Comparison of ENCODE assay signal across 19 cellular contexts in genomic region chr2:112149866-112150435, GRCh38. TPM values are rescaled to one million over a fixed set of nuclear protein-coding genes. Genes with fewer than 3 reads are reported as not detected.
DNase-seq lines count a peak whose midpoint lies in the region; ATAC-seq, FAIRE-seq and TF ChIP-seq lines count a peak whose summit lies in the region.
"Had no signal": no experiment of that assay in that cellular context is flagged by ENCODE, and none has a peak within 500 bp of the region (broad histone marks: within the 10 kb centered on the region; RNA-seq: fewer than 3 reads in every experiment).

No MANE protein-coding gene starts in this region.

- WGBS in GM23248 (ENCODE audit: low coverage in 1 of 2, low lambda C conversion rate in 2 of 2, missing lambda C conversion rate in 2 of 2), 2 experiments, result 93 to 95% methylated on average over 7 of the region's 7 CpGs
- WGBS in smooth muscle cell (ENCODE audit: low lambda C conversion rate), result 70% methylated on average over 7 of the region's 7 CpGs

- no peaks in the 10 kb centered on the region for H3K27me3 Mint-ChIP-seq in activated T-helper 17 cell treated with anti-CD3 and anti-CD28 coated beads, Interleukin-2, amount 50 U/mL, for 72 hours

- H3K27ac Mint-ChIP-seq in activated T-helper 17 cell treated with anti-CD3 and anti-CD28 coated beads, Interleukin-2, amount 50 U/mL, for 72 hours, result peak overlapping the region; percentile 25

- H3K9me3 Mint-ChIP-seq in activated T-helper 17 cell treated with anti-CD3 and anti-CD28 coated beads, Interleukin-2, amount 50 U/mL, for 72 hours, result no peaks in the 10 kb centered on the region
- H3K9me3 Mint-ChIP-seq: naive B cell had no signal

- H3K4me2 ChIP-seq in GM23248 (ENCODE audit: unreplicated experiment), result no peak overlapping the region
- peak overlapping the region; percentile 19 for H3K4me2 ChIP-seq in keratinocyte (ENCODE audit: control insufficient read depth, extremely low read depth, insufficient read depth, low read depth, low read length)
- H3K4me2 ChIP-seq in smooth muscle cell, result peak overlapping the region; percentile 31

- H3K4me3 ChIP-seq in GM23248 (no peak overlapping the region), keratinocyte (ENCODE audit: control insufficient read depth in 2 of 3, extremely low read depth in 1 of 3, insufficient read depth in 2 of 3, low read depth in 1 of 3, low read length in 3 of 3) (no peak overlapping the region), smooth muscle cell (no peak overlapping the region)
- H3K4me3 ChIP-seq: tibial nerve had no signal

- no peak for ATAC-seq in activated T-helper 17 cell treated with anti-CD3 and anti-CD28 coated beads, Interleukin-2, amount 50 U/mL, for 72 hours (replicated peaks)
- ATAC-seq in GM18907 (IDR thresholded peaks at IDR 0.05; ENCODE audit: unreplicated experiment), result no peak
- no peak for ATAC-seq in HG03460 (IDR thresholded peaks at IDR 0.05; ENCODE audit: unreplicated experiment)
- ATAC-seq: HCT116, left colon had no signal

- H3K4me1 Mint-ChIP-seq in activated T-helper 17 cell treated with anti-CD3 and anti-CD28 coated beads, Interleukin-2, amount 50 U/mL, for 72 hours, result peaks cover 6% of the 10 kb centered on the region

- H2AFZ ChIP-seq in GM23248 (peak overlapping the region; percentile 33; the same call in 1 of the 2 replicates), keratinocyte (ENCODE audit: control insufficient read depth, low read length) (no peak overlapping the region), smooth muscle cell (ENCODE audit: low read depth) (no peak overlapping the region)

- in situ Hi-C loops in GM23248 (cut with MboI), result no loop called here

- no peaks in the 10 kb centered on the region for H3K36me3 Mint-ChIP-seq in activated T-helper 17 cell treated with anti-CD3 and anti-CD28 coated beads, Interleukin-2, amount 50 U/mL, for 72 hours (ENCODE audit: low read depth)
- H3K36me3 Mint-ChIP-seq: naive B cell had no signal

- H4K20me1 ChIP-seq in GM23248 (ENCODE audit: insufficient read depth), result no peaks in the 10 kb centered on the region
- no peaks in the 10 kb centered on the region for H4K20me1 ChIP-seq in keratinocyte (ENCODE audit: control insufficient read depth, extremely low read depth, insufficient read depth, low read length)
- H4K20me1 ChIP-seq in smooth muscle cell (ENCODE audit: low read depth), result no peaks in the 10 kb centered on the region

- H3K9me3 ChIP-seq in GM23248 (ENCODE audit: low read depth) (no peaks in the 10 kb centered on the region), keratinocyte (ENCODE audit: control insufficient read depth, low read depth, low read length) (no peaks in the 10 kb centered on the region), smooth muscle cell (replicated peaks; ENCODE audit: low read depth) (no peaks in the 10 kb centered on the region)
- H3K9me3 ChIP-seq: BE2C, tibial nerve had no signal

- FAIRE-seq in keratinocyte (lab: Jason Lieb, UNC), result no peak

- no peak for DNase-seq in GM23248
- no peak for DNase-seq in keratinocyte (ENCODE audit: low read depth, low spot score)
- DNase-seq in smooth muscle cell (lab: John Stamatoyannopoulos, UW; ENCODE audit: unreplicated experiment), result no peak
- DNase-seq in RKO (ENCODE audit: low spot score), result no peak
- DNase-seq: activated CD4-positive, alpha-beta T cell treated with anti-CD3 and anti-CD28 coated beads, Interleukin-2, amount 50 U/mL, for 1 hour; BE2C; DMS 273 treated with DMSO at 0.1 percent for 48 hours; erythroblast; MV-4-11; naive B cell; NCI-H2107; SHP77 treated with DMSO at 0.1 percent for 48 hours; stimulated activated CD4-positive, alpha-beta T cell treated with anti-CD3 and anti-CD28 coated beads, Interleukin-4, amount 100 ng/mL, for 1 hour had no signal

- H3F3A ChIP-seq in GM23248 (ENCODE audit: insufficient read depth) (peaks cover 26% of the 10 kb centered on the region), smooth muscle cell (ENCODE audit: low read depth) (no peaks in the 10 kb centered on the region)

- peak overlapping the region; percentile 47 for H3K9ac ChIP-seq in GM23248
- no peak overlapping the region for H3K9ac ChIP-seq in keratinocyte (ENCODE audit: control insufficient read depth, extremely low read depth, insufficient read depth, low read length)
- H3K9ac ChIP-seq in smooth muscle cell (ENCODE audit: low read depth), result no peak overlapping the region

- H3K79me2 ChIP-seq in GM23248 (ENCODE audit: insufficient read depth) (no peaks in the 10 kb centered on the region), keratinocyte (ENCODE audit: control insufficient read depth, insufficient read depth, low read length) (no peaks in the 10 kb centered on the region), smooth muscle cell (ENCODE audit: low read depth) (no peaks in the 10 kb centered on the region)

- no peak overlapping the region for H3K4me3 Mint-ChIP-seq in activated T-helper 17 cell treated with anti-CD3 and anti-CD28 coated beads, Interleukin-2, amount 50 U/mL, for 72 hours
- H3K4me3 Mint-ChIP-seq: naive B cell had no signal

- TF ChIP-seq CTCF in keratinocyte (optimal IDR thresholded peaks at IDR 0.05 in 1 of 3, IDR thresholded peaks at IDR 0.05 in 1 of 3, conservative IDR thresholded peaks at IDR 0.05 in 1 of 3; ENCODE audit: extremely low read depth in 1 of 3, insufficient read depth in 2 of 3, low read length in 3 of 3), result no peak
- no peak for TF ChIP-seq CTCF in smooth muscle cell (IDR thresholded peaks at IDR 0.05; ENCODE audit: borderline replicate concordance, insufficient read depth, poor library complexity, severe bottlenecking)

- H3K36me3 ChIP-seq in GM23248 (ENCODE audit: low read depth), result no peaks in the 10 kb centered on the region
- H3K36me3 ChIP-seq in keratinocyte (ENCODE audit: control insufficient read depth in 2 of 2, extremely low read depth in 1 of 2, insufficient read depth in 2 of 2, low read length in 2 of 2), result no peaks in the 10 kb centered on the region
- no peaks in the 10 kb centered on the region for H3K36me3 ChIP-seq in smooth muscle cell (ENCODE audit: low read depth)
- H3K36me3 ChIP-seq: BE2C, tibial nerve had no signal

- no peaks in the 10 kb centered on the region for H3K9me2 ChIP-seq in GM23248 (ENCODE audit: insufficient read depth)

- H3K9me1 ChIP-seq in keratinocyte (ENCODE audit: control insufficient read depth, extremely low read depth, insufficient read depth, low read length), result no peaks in the 10 kb centered on the region

- peak overlapping the region; percentile 77 for H3K27ac ChIP-seq in GM23248
- H3K27ac ChIP-seq in keratinocyte (ENCODE audit: control insufficient read depth, insufficient read depth, low read length), result peak overlapping the region; percentile 8
- H3K27ac ChIP-seq in smooth muscle cell (ENCODE audit: low read depth), result peak overlapping the region; percentile 59

- dilution Hi-C loops in keratinocyte (cut with MboI; ENCODE audit: extremely low pct_ligation_motif_present, low sequenced_read_pairs), result no loop called here

- H3K4me1 ChIP-seq in GM23248 (ENCODE audit: insufficient read depth), result peaks cover 41% of the 10 kb centered on the region
- peaks cover 13% of the 10 kb centered on the region for H3K4me1 ChIP-seq in keratinocyte (ENCODE audit: control insufficient read depth, extremely low read depth, insufficient read depth, low read length)
- H3K4me1 ChIP-seq in smooth muscle cell (ENCODE audit: low read depth), result no peaks in the 10 kb centered on the region
- H3K4me1 ChIP-seq: BE2C, tibial nerve had no signal

- H3K27me3 ChIP-seq in GM23248 (replicated peaks; ENCODE audit: insufficient read depth) (no peaks in the 10 kb centered on the region), keratinocyte (ENCODE audit: control insufficient read depth, extremely low read depth, insufficient read depth, low read length) (peaks cover 5% of the 10 kb centered on the region), smooth muscle cell (ENCODE audit: low read depth) (no peaks in the 10 kb centered on the region)
- H3K27me3 ChIP-seq: BE2C, tibial nerve had no signal

RNA-seq across cellular contexts. Expression of gene FBLN7, which starts 11.8 kb away (rescaled TPM):
- 0.11 and 0.13 TPM in 2 replicates for total RNA-seq in GM23248 (2014; rRNA removed; shearing (Covaris generic))
- polyA plus RNA-seq in GM23248 (2016; fragmentation: Nextera tagmentation; extraction: Ambion mirVana), result 1.6 and 1.8 TPM in 2 replicates
- 10 to 100 TPM; 24.4 to 49.9 TPM for total RNA-seq in activated T-helper 17 cell treated with anti-CD3 and anti-CD28 coated beads, Interleukin-2, amount 50 U/mL, for 72 hours
- polyA plus RNA-seq in keratinocyte, result 0.12 TPM in 1 of 3 replicates, not detected in the others
- not detected for polyA plus RNA-seq in keratinocyte (2011; ENCODE audit: low read depth)
- polyA plus RNA-seq in keratinocyte (2011; cell fraction: cytosol; rRNA removed), result not detected in 2 replicates
- polyA plus RNA-seq in keratinocyte (2011; cell fraction: nucleus; rRNA removed), result 0.08 and 0.15 TPM in 2 replicates
- polyA plus RNA-seq in keratinocyte (2012; ENCODE audit: low replicate concordance), result not detected in 2 replicates
- polyA minus RNA-seq in keratinocyte, result 0.10 TPM in 1 of 3 replicates, not detected in the others
- not detected for polyA minus RNA-seq in keratinocyte (2011; cell fraction: cytosol; rRNA and poly(A)+ RNA removed)
- polyA minus RNA-seq in keratinocyte (2011; cell fraction: nucleus; rRNA and poly(A)+ RNA removed), result 0.21 and 0.31 TPM in 2 replicates
- total RNA-seq in smooth muscle cell, result 1.1 and 3.2 TPM in 2 replicates
- polyA plus RNA-seq in smooth muscle cell, result 1.7 and 2.7 TPM in 2 replicates

Comparison
In these comparisons a context has a peak if more than half of its experiments do, and no peak if none do; other contexts are left out.
1. H3K27ac ChIP-seq: peak in every context shown above with its lines; median percentile 77 in GM23248; 59 in smooth muscle cell; 8 in keratinocyte.